Comparison of ENCODE assay signal across 8 cellular contexts in genomic region chr17:47254403-47254943, GRCh38. TPM values are rescaled to one million over a fixed set of nuclear protein-coding genes. Genes with fewer than 3 reads are reported as not detected.
DNase-seq lines count a peak whose midpoint lies in the region; ATAC-seq and TF ChIP-seq lines count a peak whose summit lies in the region.

No MANE protein-coding gene starts in this region.

- TF ChIP-seq CTCF in fibroblast of the aortic adventitia (IDR thresholded peaks at IDR 0.05; ENCODE audit: insufficient read depth, low read length) (no peak), gastrocnemius medialis (IDR thresholded peaks at IDR 0.05 in 4 of 5, conservative IDR thresholded peaks at IDR 0.05 in 1 of 5) (no peak)

- peak overlapping the region; percentile 72; the same call in 1 of the 2 replicates for H3K27ac ChIP-seq in SJCRH30
- H3K27ac ChIP-seq in gastrocnemius medialis: peak overlapping the region; percentile 39 to 71 (median 57)

- H3K27me3 ChIP-seq in SJCRH30: no peaks in the 10 kb centered on the region
- peaks cover 15 to 23% (median 20%) of the 10 kb centered on the region in 3 donors for H3K27me3 ChIP-seq in gastrocnemius medialis

- intact Hi-C loops in gastrocnemius medialis (cut with DNase I; ENCODE audit: low total_unique reads): loop anchor here (5.0 kb wide), 1 partner anchor 63 kb away; no protein-coding TSS in a partner anchor

- H3K9me3 ChIP-seq in SJCRH30 (replicated peaks): no peaks in the 10 kb centered on the region
- no peaks in the 10 kb centered on the region for H3K9me3 ChIP-seq in gastrocnemius medialis

- no peaks in the 10 kb centered on the region for H3K36me3 ChIP-seq in SJCRH30
- no peaks in the 10 kb centered on the region for H3K36me3 ChIP-seq in gastrocnemius medialis

- H3K4me1 ChIP-seq in SJCRH30: peaks cover 28% of the 10 kb centered on the region
- peaks cover 3 to 6% of the 10 kb centered on the region in 2 donors for H3K4me1 ChIP-seq in gastrocnemius medialis

- H3K4me3 ChIP-seq in SJCRH30 (peak overlapping the region; percentile 84), fibroblast of the aortic adventitia (ENCODE audit: low read depth, low read length) (peak overlapping the region; percentile 77), gastrocnemius medialis (peak overlapping the region; percentile 60 to 76 (median 64))

- DNase-seq in SJCRH30 (no peak), fibroblast of the aortic adventitia (ENCODE audit: low read depth) (no peak), gastrocnemius medialis (no peak), OCI-M1 (lab: John Stamatoyannopoulos, UW) (no peak), HPDE6-E6E7 (ENCODE audit: extremely low spot score) (no peak), SKM-1 (lab: John Stamatoyannopoulos, UW; ENCODE audit: unreplicated experiment) (no peak)
- no peak for DNase-seq in stimulated activated CD4-positive, alpha-beta T cell treated with anti-CD3 and anti-CD28 coated beads, Interleukin-4, amount 100 ng/mL, for 4 hours

- TF ChIP-seq POLR2A in gastrocnemius medialis (IDR thresholded peaks at IDR 0.05): no peak

- ATAC-seq in GM18907 (IDR thresholded peaks at IDR 0.05; ENCODE audit: unreplicated experiment) (peak; percentile 17), gastrocnemius medialis (no peak)

- in situ Hi-C loops in gastrocnemius medialis (cut with MboI; ENCODE audit: low sequenced_read_pairs in 4 of 4): no loop called here

RNA-seq across cellular contexts. Expression of gene ITGB3, which starts 0.8 kb away (rescaled TPM):
- 28.0 and 28.9 TPM in 2 replicates for total RNA-seq in SJCRH30 (2014; rRNA removed; shearing (Covaris generic))
- total RNA-seq in fibroblast of the aortic adventitia (ENCODE audit: low replicate concordance): 5.8 and 22.0 TPM in 2 replicates
- 1 to 10 TPM in 2 of 4 donors, under 1 TPM in 1, not detected in 1; 0.92 to 6.2 (median 1.9) TPM for total RNA-seq in gastrocnemius medialis

RNA-seq across cellular contexts. Expression of gene MYL4, which starts 45.3 kb away (rescaled TPM):
- total RNA-seq in SJCRH30 (2014; rRNA removed; shearing (Covaris generic)): 58.4 and 61.9 TPM in 2 replicates
- total RNA-seq in fibroblast of the aortic adventitia (ENCODE audit: low replicate concordance) (not detected in 2 replicates), gastrocnemius medialis (under 1 TPM in 1 of 4 donors, not detected in 3; 0.97 TPM)

Comparison
In these comparisons a context has a peak if more than half of its experiments do, and no peak if none do; other contexts are left out.
1. RNA of gene MYL4, which starts 45.3 kb away (total RNA-seq): 58.4 to 61.9 TPM in SJCRH30; 0.97 TPM in gastrocnemius medialis and not detected in fibroblast of the aortic adventitia; every median in the first group is over 10 times any median in the second.
2. Peak in every context shown above with its lines, with median percentiles within 50 percentile points of each other: H3K4me3 ChIP-seq.